In genomic region chr6:31734703-31735500, GRCh38 we compare ENCODE assay signal across 8 cellular contexts. TPM values are rescaled to one million over a fixed set of nuclear protein-coding genes. Genes with fewer than 3 reads are reported as not detected.
A peak's percentile ranks its signal among the peaks of the same experiment; 100 is the strongest.
DNase-seq lines count a peak whose midpoint lies in the region; ATAC-seq and TF ChIP-seq lines count a peak whose summit lies in the region.

No MANE protein-coding gene starts in this region.

- DNase-seq in Calu3 (peak; percentile 77), right cardiac atrium (peak; percentile 61 to 77 (median 67)), gastrocnemius medialis (peak in 1 of 2 donors; percentile 22), cerebellum (ENCODE audit: low spot score) (no peak), NCI-H524 treated with DMSO at 0.1 percent for 48 hours (lab: John Stamatoyannopoulos, UW) (no peak)
- peak; percentile 65 for DNase-seq in activated naive CD8-positive, alpha-beta T cell treated with anti-CD3 and anti-CD28 coated beads, Interleukin-2, amount 50 U/mL, for 24 hours

- H3K27ac ChIP-seq in right cardiac atrium (ENCODE audit: low read length) (peak overlapping the region; percentile 49), gastrocnemius medialis (peak overlapping the region; percentile 79 to 85 (median 82))

- TF ChIP-seq POLR2A in gastrocnemius medialis (IDR thresholded peaks at IDR 0.05), result peak; percentile 29 to 45

- intact Hi-C loops in Calu3 (cut with micrococcal nuclease; ENCODE audit: unreplicated experiment) (loop anchor here (5.0 kb wide), 1 partner anchor 33 kb away; the partner anchor contains the start of gene ABHD16A), right cardiac atrium (cut with DNase I) (loop anchor here in 2 of 4 donors (5.0 to 10.0 kb wide), 2 partner anchors 37 to 100 kb away; no protein-coding TSS in a partner anchor), gastrocnemius medialis (cut with DNase I; ENCODE audit: low total_unique reads) (loop anchor here (10.0 kb wide), 1 partner anchor 240 kb away; the partner anchor contains the start of gene DXO)

- peaks cover 0 to 15% of the 10 kb centered on the region in 2 donors for H3K36me3 ChIP-seq in gastrocnemius medialis

- H3K27me3 Mint-ChIP-seq in Calu3 (ENCODE audit: unreplicated experiment), result no peaks in the 10 kb centered on the region
- H3K27me3 Mint-ChIP-seq in activated naive CD8-positive, alpha-beta T cell treated with anti-CD3 and anti-CD28 coated beads, Interleukin-2, amount 50 U/mL, for 24 hours, result peaks cover 3% of the 10 kb centered on the region

- H3K4me3 ChIP-seq in right cardiac atrium (ENCODE audit: low read length), result peak overlapping the region; percentile 86
- H3K4me3 ChIP-seq in gastrocnemius medialis, result peak overlapping the region; percentile 53 to 64 (median 60)

- peak overlapping the region; percentile 98 for H3K4me3 Mint-ChIP-seq in Calu3 (ENCODE audit: low read depth, unreplicated experiment)
- H3K4me3 Mint-ChIP-seq in activated naive CD8-positive, alpha-beta T cell treated with anti-CD3 and anti-CD28 coated beads, Interleukin-2, amount 50 U/mL, for 24 hours, result peak overlapping the region; percentile 97

- H3K9me3 ChIP-seq in right cardiac atrium (ENCODE audit: control insufficient read depth, low read length) (no peaks in the 10 kb centered on the region), gastrocnemius medialis (no peaks in the 10 kb centered on the region)

- no peaks in the 10 kb centered on the region for H3K27me3 ChIP-seq in right cardiac atrium (ENCODE audit: control insufficient read depth, insufficient read depth)
- H3K27me3 ChIP-seq in gastrocnemius medialis, result peaks cover 0 to 9% (median 5%) of the 10 kb centered on the region in 3 donors

- CTCF ChIA-PET in Calu3 (lab: Charles Lee), result interaction anchor here (0.6 to 1.6 kb wide), 9 partner anchors 12 to 185 kb away, joined by 3 to 5 read pairs (median 3); partner anchors contain the start of genes ABHD16A and MPIG6B

- H3K27ac Mint-ChIP-seq in Calu3 (ENCODE audit: unreplicated experiment), result peak overlapping the region; percentile 94
- H3K27ac Mint-ChIP-seq in activated naive CD8-positive, alpha-beta T cell treated with anti-CD3 and anti-CD28 coated beads, Interleukin-2, amount 50 U/mL, for 24 hours, result peak overlapping the region; percentile 83

- no TSS peak for BruUV-seq in Calu3 (replicated peaks; lab: Mats Ljungman, UMichigan)

- H3K36me3 Mint-ChIP-seq in Calu3 (ENCODE audit: insufficient read depth, unreplicated experiment), result peaks cover 99% of the 10 kb centered on the region
- peaks cover 45% of the 10 kb centered on the region for H3K36me3 Mint-ChIP-seq in activated naive CD8-positive, alpha-beta T cell treated with anti-CD3 and anti-CD28 coated beads, Interleukin-2, amount 50 U/mL, for 24 hours (ENCODE audit: low read depth)

- no peak for TF ChIP-seq CTCF in Calu3 (IDR thresholded peaks at IDR 0.05; ENCODE audit: unreplicated experiment)
- TF ChIP-seq CTCF in gastrocnemius medialis (IDR thresholded peaks at IDR 0.05 in 4 of 5, conservative IDR thresholded peaks at IDR 0.05 in 1 of 5), result no peak

- no peaks in the 10 kb centered on the region for H3K9me3 Mint-ChIP-seq in Calu3 (ENCODE audit: low read depth, unreplicated experiment)
- H3K9me3 Mint-ChIP-seq in activated naive CD8-positive, alpha-beta T cell treated with anti-CD3 and anti-CD28 coated beads, Interleukin-2, amount 50 U/mL, for 24 hours, result no peaks in the 10 kb centered on the region

- H3K4me1 Mint-ChIP-seq in Calu3 (ENCODE audit: low read depth, unreplicated experiment), result peaks cover 61% of the 10 kb centered on the region
- peaks cover 66% of the 10 kb centered on the region for H3K4me1 Mint-ChIP-seq in activated naive CD8-positive, alpha-beta T cell treated with anti-CD3 and anti-CD28 coated beads, Interleukin-2, amount 50 U/mL, for 24 hours

- ATAC-seq in HG02610 (IDR thresholded peaks at IDR 0.05; ENCODE audit: unreplicated experiment) (peak; percentile 34), SK-N-SH treated with all-trans-retinoic acid at 6 μM for 48 hours (peak; percentile 7; the same call in 2 of the 3 replicates), right cardiac atrium (peak; percentile 2 to 44), gastrocnemius medialis (no peak)
- peak; percentile 48 for ATAC-seq in activated naive CD8-positive, alpha-beta T cell treated with anti-CD3 and anti-CD28 coated beads, Interleukin-2, amount 50 U/mL, for 24 hours

- in situ Hi-C loops in gastrocnemius medialis (cut with MboI; ENCODE audit: low sequenced_read_pairs in 4 of 4), result no loop called here

- WGBS in right cardiac atrium, result under 1% methylated on average over 22 of the region's 22 CpGs

- H3K4me1 ChIP-seq in right cardiac atrium (ENCODE audit: control insufficient read depth, insufficient read depth, low read length) (peaks cover 9% of the 10 kb centered on the region), gastrocnemius medialis (peaks cover 20% of the 10 kb centered on the region in 2 donors)

TF ChIP-seq in SK-N-SH treated with all-trans-retinoic acid at 6 μM for 48 hours, 23 proteins besides CTCF, POLR2A, EP300 and RAD21 (continues in another document):
- no peak for TF ChIP-seq TSHZ2 (CRISPR knock-in tag; IDR thresholded peaks at IDR 0.05)
- TF ChIP-seq BACH2 (CRISPR knock-in tag; IDR thresholded peaks at IDR 0.05; ENCODE audit: borderline replicate concordance), result no peak
- TF ChIP-seq ESRRG (CRISPR knock-in tag; IDR thresholded peaks at IDR 0.05), result no peak
- no peak for TF ChIP-seq CREB5 (CRISPR knock-in tag; IDR thresholded peaks at IDR 0.05; ENCODE audit: low read depth)
- TF ChIP-seq RARB (CRISPR knock-in tag; IDR thresholded peaks at IDR 0.05), result no peak
- no peak for TF ChIP-seq POU6F1 (CRISPR knock-in tag; IDR thresholded peaks at IDR 0.05; ENCODE audit: borderline replicate concordance, low read depth)
- TF ChIP-seq TCF4 (CRISPR knock-in tag; IDR thresholded peaks at IDR 0.05; ENCODE audit: borderline replicate concordance), result no peak

RNA-seq across cellular contexts. Expression of gene CLIC1, which starts 1.4 kb away (rescaled TPM):
- 943 and 1,109 TPM in 2 replicates for total RNA-seq in Calu3 (2022)
- 100 to 1,000 TPM in 3 of 4 donors, 10 to 100 TPM in 1; 99.4 to 153 (median 116) TPM for total RNA-seq in right cardiac atrium
- 116 TPM for polyA plus RNA-seq in right cardiac atrium
- total RNA-seq in gastrocnemius medialis, result 10 to 100 TPM; 20.9 to 41.3 (median 26.3) TPM
- 40.4 TPM for total RNA-seq in cerebellum

RNA-seq across cellular contexts. Expression of gene MSH5, which starts 4.9 kb away (rescaled TPM):
- total RNA-seq in Calu3 (2022), result 156 and 176 TPM in 2 replicates
- 1 to 10 TPM; 2.6 to 3.2 (median 3.0) TPM for total RNA-seq in right cardiac atrium
- polyA plus RNA-seq in right cardiac atrium, result 1.8 TPM
- 1 to 10 TPM in 3 of 4 donors, under 1 TPM in 1; 0.35 to 7.8 (median 1.6) TPM for total RNA-seq in gastrocnemius medialis
- 11.3 TPM for total RNA-seq in cerebellum

RNA-seq across cellular contexts. Expression of gene DDAH2, which starts 5.8 kb away (rescaled TPM):
- 81.4 and 89.6 TPM in 2 replicates for total RNA-seq in Calu3 (2022)
- 10 to 100 TPM; 42.4 to 55.6 (median 49.3) TPM for total RNA-seq in right cardiac atrium
- polyA plus RNA-seq in right cardiac atrium, result 57.4 TPM
- total RNA-seq in gastrocnemius medialis, result 10 to 100 TPM; 10.6 to 24.2 (median 15.4) TPM
- 69.0 TPM for total RNA-seq in cerebellum

RNA-seq across cellular contexts. Expression of gene MPIG6B, which starts 11.7 kb away (rescaled TPM):
- total RNA-seq in Calu3 (2022) (not detected in 2 replicates), right cardiac atrium (under 1 TPM in 3 of 4 donors, not detected in 1; 0.31 to 0.37 (median 0.35) TPM), gastrocnemius medialis (not detected), cerebellum (not detected)
- 0.20 TPM for polyA plus RNA-seq in right cardiac atrium

RNA-seq across cellular contexts. Expression of gene LY6G6C, which starts 13.4 kb away (rescaled TPM):
- total RNA-seq in Calu3 (2022) (1.0 TPM in 1 of 2 replicates, not detected in the other), right cardiac atrium (not detected), gastrocnemius medialis (not detected), cerebellum (not detected)
- 0.18 TPM for polyA plus RNA-seq in right cardiac atrium

Comparison
In these comparisons a context has a peak if more than half of its experiments do, and no peak if none do; other contexts are left out.
1. DNase-seq: peak in Calu3 (single experiment), activated naive CD8-positive, alpha-beta T cell treated with anti-CD3 and anti-CD28 coated beads, Interleukin-2, amount 50 U/mL, for 24 hours (single experiment) and right cardiac atrium (3 of 3); none in cerebellum (single experiment) and NCI-H524 treated with DMSO at 0.1 percent for 48 hours (single experiment).
2. ATAC-seq: peak in HG02610 (single experiment), SK-N-SH treated with all-trans-retinoic acid at 6 μM for 48 hours (single experiment), activated naive CD8-positive, alpha-beta T cell treated with anti-CD3 and anti-CD28 coated beads, Interleukin-2, amount 50 U/mL, for 24 hours (single experiment) and right cardiac atrium (2 of 2); none in gastrocnemius medialis (0 of 2).
3. RNA of gene MSH5, which starts 4.9 kb away (total RNA-seq): 156 to 176 TPM in Calu3; 11.3 TPM in cerebellum (single experiment), 2.6 to 3.2 TPM in right cardiac atrium and 0.35 to 7.8 TPM in gastrocnemius medialis; every median in the first group is over 10 times any median in the second.